25 cellular contexts compared by ENCODE assay signal in the genomic region with DNA sequence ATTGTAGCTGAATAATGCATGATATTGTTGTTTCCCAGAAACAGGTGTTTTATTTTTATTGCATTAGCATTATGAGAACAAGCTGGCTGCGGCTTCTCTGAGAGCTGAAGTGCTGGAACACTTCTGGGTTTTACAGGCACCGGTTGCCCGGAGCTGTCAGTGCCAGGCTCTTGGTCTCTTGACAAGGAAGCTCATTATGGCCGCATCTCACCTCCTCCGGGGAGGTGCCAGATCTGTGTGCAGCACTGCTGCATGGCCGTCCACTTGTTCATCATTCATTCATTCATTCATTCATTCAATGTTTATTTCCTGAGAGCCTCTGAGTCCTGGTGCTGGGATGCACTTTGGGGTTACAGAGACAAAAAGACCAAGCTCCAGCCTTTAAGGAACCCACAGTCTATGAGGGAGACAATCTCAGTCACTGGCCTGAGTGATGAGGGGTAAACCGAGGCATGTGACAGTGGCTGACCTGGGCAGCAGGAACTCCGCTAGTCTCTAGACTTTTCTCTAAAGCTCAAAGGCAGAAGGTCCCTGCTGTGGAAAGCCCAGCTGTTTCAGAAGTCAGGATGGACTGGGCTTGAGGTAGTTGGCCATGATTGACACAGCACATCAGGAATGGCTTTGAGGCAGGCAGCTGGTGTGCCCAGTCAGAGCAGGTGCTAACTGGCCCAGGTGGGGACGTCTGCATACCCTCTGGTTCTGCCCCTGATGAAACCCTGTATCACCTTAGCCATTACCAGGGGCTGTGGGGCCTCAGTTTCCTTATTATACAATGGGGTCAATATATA.
"Had no signal": no experiment of that assay in that cellular context is flagged by ENCODE, and none has a peak within 500 bp of the region (broad histone marks: within the 10 kb centered on the region; RNA-seq: fewer than 3 reads in every experiment).

No MANE protein-coding gene starts in this region.

- H3K27me3 Mint-ChIP-seq: activated naive CD4-positive, alpha-beta T cell treated with anti-CD3 and anti-CD28 coated beads, Interleukin-2, amount 50 U/mL, for 24 hours had no signal

- H3K27ac Mint-ChIP-seq: activated naive CD4-positive, alpha-beta T cell treated with anti-CD3 and anti-CD28 coated beads, Interleukin-2, amount 50 U/mL, for 24 hours; dendritic cell treated with granulocyte-macrophage colony-stimulating factor and Interleukin-4, amounts not matched to agents 40 ng/mL and 50 ng/mL, for 4 days; immature natural killer cell; WTC11 had no signal

- H3K9me3 Mint-ChIP-seq: activated naive CD4-positive, alpha-beta T cell treated with anti-CD3 and anti-CD28 coated beads, Interleukin-2, amount 50 U/mL, for 24 hours; dendritic cell treated with granulocyte-macrophage colony-stimulating factor and Interleukin-4, amounts not matched to agents 40 ng/mL and 50 ng/mL, for 4 days; immature natural killer cell; nephron; WTC11 had no signal

- H3K4me3 ChIP-seq: body of pancreas, hepatocyte, left ventricle myocardium inferior, smooth muscle cell, thyroid gland, upper lobe of right lung had no signal

- H3K4me1 ChIP-seq: body of pancreas, foreskin keratinocyte had no signal

- H3K36me3 Mint-ChIP-seq: activated naive CD4-positive, alpha-beta T cell treated with anti-CD3 and anti-CD28 coated beads, Interleukin-2, amount 50 U/mL, for 24 hours; immature natural killer cell; WTC11 had no signal

- H3K4me3 Mint-ChIP-seq: activated naive CD4-positive, alpha-beta T cell treated with anti-CD3 and anti-CD28 coated beads, Interleukin-2, amount 50 U/mL, for 24 hours; dendritic cell treated with granulocyte-macrophage colony-stimulating factor and Interleukin-4, amounts not matched to agents 40 ng/mL and 50 ng/mL, for 4 days; immature natural killer cell; nephron; WTC11 had no signal

- H2AFZ ChIP-seq: hepatocyte had no signal

- H3K4me2 ChIP-seq: hepatocyte, smooth muscle cell had no signal

- ATAC-seq: body of pancreas, foreskin keratinocyte, sciatic nerve, upper lobe of right lung, WTC11 had no signal

- DNase-seq: activated CD4-positive, alpha-beta T cell treated with anti-CD3 and anti-CD28 coated beads, Interleukin-2, amount 50 U/mL, for 4 hours; activated gamma-delta T cell treated with Interleukin-2 at 50 U/mL for 16 hours; activated T-cell treated with anti-CD3 and anti-CD28 coated beads for 4 hours; body of pancreas; effector CD4-positive, alpha-beta T cell; erythroblast; foreskin keratinocyte; immature natural killer cell; kidney glomerular epithelial cell; left ventricle myocardium inferior; midbrain; nucleus accumbens; stimulated activated CD4-positive, alpha-beta T cell treated with anti-CD3 and anti-CD28 coated beads, Interleukin-2, amount 100 ng/mL, for 48 hours; stimulated activated CD8-positive, alpha-beta memory T cell treated with anti-CD3 and anti-CD28 coated beads, Interleukin-4, amount 100 ng/mL, for 48 hours; stimulated activated naive CD4-positive, alpha-beta T cell; T-helper 9 cell; thyroid gland; upper lobe of right lung had no signal

- H3K27me3 ChIP-seq: body of pancreas, foreskin keratinocyte, hepatocyte, thyroid gland, upper lobe of right lung had no signal

- H3K27ac ChIP-seq: body of pancreas, foreskin keratinocyte, hepatocyte, left ventricle myocardium inferior, thyroid gland, upper lobe of right lung had no signal

- H3K4me1 Mint-ChIP-seq: activated naive CD4-positive, alpha-beta T cell treated with anti-CD3 and anti-CD28 coated beads, Interleukin-2, amount 50 U/mL, for 24 hours had no signal

- H3K79me2 ChIP-seq: hepatocyte had no signal

- H3K36me3 ChIP-seq: thyroid gland, upper lobe of right lung had no signal

- H3K9me3 ChIP-seq: body of pancreas, left ventricle myocardium inferior, thyroid gland, upper lobe of right lung had no signal
